ENCODE assay signal across 27 cellular contexts in genomic region chr13:77239312-77239711, GRCh38.
"Had no signal": no experiment of that assay in that cellular context is flagged by ENCODE, and none has a peak within 500 bp of the region (broad histone marks: within the 10 kb centered on the region; RNA-seq: fewer than 3 reads in every experiment).

No MANE protein-coding gene starts in this region.

- H3K27ac ChIP-seq: coronary artery, esophagus squamous epithelium, left lung, thyroid gland had no signal

- H3K9me3 Mint-ChIP-seq: activated B cell treated with CpG ODN at 0.5 μM for 24 hours; activated CD4-positive, alpha-beta memory T cell treated with anti-CD3 and anti-CD28 coated beads for 36 hours; activated naive CD8-positive, alpha-beta T cell treated with anti-CD3 and anti-CD28 coated beads, Interleukin-2, amount 10 ng/mL, durations not matched to agents 7 days and 5 days; activated T-helper 17 cell treated with anti-CD3 and anti-CD28 coated beads, Interleukin-2, amount 50 U/mL, for 72 hours; central memory CD8-positive, alpha-beta T cell; mesothelial cell of epicardium; natural killer cell treated with Interleukin-12 subunit alpha and Interleukin-12 subunit beta and Interleukin-15 and Interleukin-18, amount 100 ng/mL, for 72 hours had no signal

- H3K4me3 ChIP-seq: coronary artery, esophagus squamous epithelium, left lung, thyroid gland had no signal

- H3K27ac Mint-ChIP-seq: activated B cell treated with CpG ODN at 0.5 μM for 24 hours; activated CD4-positive, alpha-beta memory T cell treated with anti-CD3 and anti-CD28 coated beads for 36 hours; activated naive CD8-positive, alpha-beta T cell treated with anti-CD3 and anti-CD28 coated beads, Interleukin-2, amount 10 ng/mL, durations not matched to agents 7 days and 5 days; activated T-helper 17 cell treated with anti-CD3 and anti-CD28 coated beads, Interleukin-2, amount 50 U/mL, for 72 hours; brain; mesothelial cell of epicardium; natural killer cell treated with Interleukin-12 subunit alpha and Interleukin-12 subunit beta and Interleukin-15 and Interleukin-18, amount 100 ng/mL, for 72 hours had no signal

- H3K27me3 ChIP-seq: esophagus squamous epithelium, left lung, thyroid gland had no signal

- H3K27me3 Mint-ChIP-seq: activated B cell treated with CpG ODN at 0.5 μM for 24 hours; activated CD4-positive, alpha-beta memory T cell treated with anti-CD3 and anti-CD28 coated beads for 36 hours; activated naive CD8-positive, alpha-beta T cell treated with anti-CD3 and anti-CD28 coated beads, Interleukin-2, amount 10 ng/mL, durations not matched to agents 7 days and 5 days; activated T-helper 17 cell treated with anti-CD3 and anti-CD28 coated beads, Interleukin-2, amount 50 U/mL, for 72 hours; brain; central memory CD8-positive, alpha-beta T cell; natural killer cell treated with Interleukin-12 subunit alpha and Interleukin-12 subunit beta and Interleukin-15 and Interleukin-18, amount 100 ng/mL, for 72 hours had no signal

- DNase-seq: activated B cell treated with CpG ODN at 0.5 μM for 24 hours; activated CD4-positive, alpha-beta memory T cell treated with anti-CD3 and anti-CD28 coated beads for 36 hours; activated CD4-positive, alpha-beta T cell treated with anti-CD3 and anti-CD28 coated beads for 4 hours; activated naive CD4-positive, alpha-beta T cell treated with Interleukin-2 at 50 U/mL for 16 hours; activated naive CD8-positive, alpha-beta T cell treated with anti-CD3 and anti-CD28 coated beads, Interleukin-2, amount 10 ng/mL, durations not matched to agents 7 days and 5 days; activated T-cell treated with anti-CD3 and anti-CD28 coated beads for 4 hours; amygdala; effector CD4-positive, alpha-beta T cell; esophagus squamous epithelium; foreskin melanocyte; glutamatergic neuron; hippocampal formation; islet precursor cell; retina; stimulated activated CD4-positive, alpha-beta T cell treated with anti-CD3 and anti-CD28 coated beads, Interleukin-12 subunit alpha, Interleukin-12 subunit beta, amount 100 ng/mL, for 4 hours; stimulated activated CD4-positive, alpha-beta T cell treated with anti-CD3 and anti-CD28 coated beads, Interleukin-1b, Interleukin-23, amount 100 ng/mL, for 48 hours; stimulated activated CD8-positive, alpha-beta memory T cell treated with anti-CD3 and anti-CD28 coated beads, Interleukin-4, amount 100 ng/mL, for 48 hours; stimulated activated naive CD4-positive, alpha-beta T cell treated with Interleukin-2 at 50 U/mL for 16 hours; T-helper 2 cell; thyroid gland had no signal

- H3K4me3 Mint-ChIP-seq: activated B cell treated with CpG ODN at 0.5 μM for 24 hours; activated CD4-positive, alpha-beta memory T cell treated with anti-CD3 and anti-CD28 coated beads for 36 hours; activated naive CD8-positive, alpha-beta T cell treated with anti-CD3 and anti-CD28 coated beads, Interleukin-2, amount 10 ng/mL, durations not matched to agents 7 days and 5 days; activated T-helper 17 cell treated with anti-CD3 and anti-CD28 coated beads, Interleukin-2, amount 50 U/mL, for 72 hours; brain; central memory CD8-positive, alpha-beta T cell; mesothelial cell of epicardium; natural killer cell treated with Interleukin-12 subunit alpha and Interleukin-12 subunit beta and Interleukin-15 and Interleukin-18, amount 100 ng/mL, for 72 hours had no signal

- H3K4me1 Mint-ChIP-seq: brain had no signal

- H3K36me3 Mint-ChIP-seq: natural killer cell treated with Interleukin-12 subunit alpha and Interleukin-12 subunit beta and Interleukin-15 and Interleukin-18, amount 100 ng/mL, for 72 hours had no signal

- H3K4me1 ChIP-seq: esophagus squamous epithelium, left lung, thyroid gland had no signal

- ATAC-seq: activated T-helper 17 cell treated with anti-CD3 and anti-CD28 coated beads, Interleukin-2, amount 50 U/mL, for 72 hours; left lung; natural killer cell treated with Interleukin-12 subunit alpha and Interleukin-12 subunit beta and Interleukin-15 and Interleukin-18, amount 100 ng/mL, for 72 hours had no signal

- H3K9me3 ChIP-seq: esophagus squamous epithelium, left lung, thyroid gland had no signal
